Comparison of ENCODE assay signal across 24 cellular contexts in the genomic region with DNA sequence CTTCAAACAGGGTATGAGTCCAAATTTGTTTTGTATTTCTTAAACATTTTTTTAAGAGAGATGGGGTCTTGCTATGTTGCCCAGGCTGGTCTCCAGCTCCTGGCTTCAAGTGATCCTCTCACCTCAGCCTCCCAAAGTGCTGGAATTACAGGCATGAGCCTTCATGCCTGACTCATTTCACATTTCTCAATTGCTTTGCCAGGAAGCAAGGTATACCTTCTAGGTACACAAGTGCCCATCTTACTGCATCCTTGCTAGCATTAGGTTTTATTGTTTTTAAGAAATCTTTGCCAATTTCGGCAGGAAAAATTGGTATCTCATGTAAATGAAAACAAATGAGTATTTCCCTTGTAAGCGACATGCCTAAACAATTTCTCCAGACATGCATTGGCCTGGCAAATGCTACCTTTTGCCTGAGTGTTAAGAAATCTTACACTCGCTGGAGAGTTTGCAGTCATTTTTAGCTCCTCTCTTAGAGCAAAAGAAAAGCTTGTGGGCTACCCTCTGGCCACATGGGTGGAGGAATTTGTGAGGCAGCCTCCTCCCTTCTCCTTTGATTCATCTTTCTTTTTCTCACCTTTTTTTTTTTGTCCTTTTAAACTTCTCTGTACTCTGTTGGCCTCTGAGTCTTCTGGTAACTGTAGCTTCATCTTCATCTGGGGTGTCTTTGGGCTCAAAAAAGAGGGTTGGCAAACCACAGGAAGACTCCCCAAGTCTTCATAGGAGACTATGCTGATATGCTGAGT. TPM values are rescaled to one million over a fixed set of nuclear protein-coding genes. Genes with fewer than 3 reads are reported as not detected.
DNase-seq lines count a peak whose midpoint lies in the region; ATAC-seq lines count a peak whose summit lies in the region.
"Had no signal": no experiment of that assay in that cellular context is flagged by ENCODE, and none has a peak within 500 bp of the region (broad histone marks: within the 10 kb centered on the region; RNA-seq: fewer than 3 reads in every experiment).

No MANE protein-coding gene starts in this region.

- peak overlapping the region; percentile 3 for H3K4me3 Mint-ChIP-seq in activated naive CD4-positive, alpha-beta T cell treated with anti-CD3 and anti-CD28 coated beads, Interleukin-2, amount 10 ng/mL, durations not matched to agents 7 days and 5 days
- H3K4me3 Mint-ChIP-seq in activated T-helper 17 cell treated with anti-CD3 and anti-CD28 coated beads, Interleukin-2, amount 50 U/mL, for 72 hours, result peak overlapping the region; percentile 24
- peak overlapping the region; percentile 25 for H3K4me3 Mint-ChIP-seq in stimulated activated effector memory CD8-positive, alpha-beta T cell treated with anti-CD3 and anti-CD28 coated beads, Interleukin-12 subunit alpha, Interleukin-12 subunit beta, amount 100 ng/mL, for 72 hours
- H3K4me3 Mint-ChIP-seq: neural progenitor cell had no signal

- H3K9me3 ChIP-seq in KOPT-K1 (ENCODE audit: insufficient read depth, low read length, poor library complexity, severe bottlenecking), result no peaks in the 10 kb centered on the region
- no peaks in the 10 kb centered on the region for H3K9me3 ChIP-seq in effector memory CD4-positive, alpha-beta T cell (ENCODE audit: control insufficient read depth, low read length)
- H3K9me3 ChIP-seq: sigmoid colon, SK-N-SH, thoracic aorta had no signal

- H3K27ac Mint-ChIP-seq in activated naive CD4-positive, alpha-beta T cell treated with anti-CD3 and anti-CD28 coated beads, Interleukin-2, amount 10 ng/mL, durations not matched to agents 7 days and 5 days, result peak overlapping the region; percentile 79
- peak overlapping the region; percentile 16 for H3K27ac Mint-ChIP-seq in activated T-helper 17 cell treated with anti-CD3 and anti-CD28 coated beads, Interleukin-2, amount 50 U/mL, for 72 hours
- H3K27ac Mint-ChIP-seq in stimulated activated effector memory CD8-positive, alpha-beta T cell treated with anti-CD3 and anti-CD28 coated beads, Interleukin-12 subunit alpha, Interleukin-12 subunit beta, amount 100 ng/mL, for 72 hours, result peak overlapping the region; percentile 41
- H3K27ac Mint-ChIP-seq: neural progenitor cell had no signal

- peak; percentile 74 for ATAC-seq in activated T-helper 17 cell treated with anti-CD3 and anti-CD28 coated beads, Interleukin-2, amount 50 U/mL, for 72 hours (replicated peaks)
- ATAC-seq in stimulated activated effector memory CD8-positive, alpha-beta T cell treated with anti-CD3 and anti-CD28 coated beads, Interleukin-12 subunit alpha, Interleukin-12 subunit beta, amount 100 ng/mL, for 72 hours, result peak; percentile 83
- ATAC-seq in GM21390 (IDR thresholded peaks at IDR 0.05; ENCODE audit: unreplicated experiment), result no peak
- ATAC-seq: foreskin keratinocyte had no signal

- peak overlapping the region; percentile 96 for H3K27ac ChIP-seq in KOPT-K1 (ENCODE audit: low read depth, low read length, poor library complexity, severe bottlenecking)
- no peak overlapping the region for H3K27ac ChIP-seq in effector memory CD4-positive, alpha-beta T cell (ENCODE audit: insufficient read depth, low read length, poor library complexity, severe bottlenecking)
- H3K27ac ChIP-seq: foreskin keratinocyte, left ventricle myocardium inferior, neural progenitor cell, sigmoid colon, thoracic aorta had no signal

- H3K4me1 ChIP-seq in effector memory CD4-positive, alpha-beta T cell (ENCODE audit: control insufficient read depth, insufficient read depth, low read length, poor library complexity, severe bottlenecking), result peaks cover 24% of the 10 kb centered on the region
- H3K4me1 ChIP-seq: foreskin keratinocyte, left ventricle myocardium inferior, neural progenitor cell, sigmoid colon had no signal

- no peak overlapping the region for H3K4me3 ChIP-seq in effector memory CD4-positive, alpha-beta T cell (ENCODE audit: insufficient read depth, low read depth, low read length, poor library complexity, severe bottlenecking)
- H3K4me3 ChIP-seq: left ventricle myocardium inferior, neural progenitor cell, sigmoid colon, thoracic aorta had no signal

- H3K36me3 ChIP-seq in KOPT-K1 (ENCODE audit: insufficient read depth, low read length), result peaks cover 10% of the 10 kb centered on the region
- H3K36me3 ChIP-seq in effector memory CD4-positive, alpha-beta T cell (ENCODE audit: control insufficient read depth, insufficient read depth, low read length), result no peaks in the 10 kb centered on the region
- H3K36me3 ChIP-seq: left ventricle myocardium inferior, neural progenitor cell, sigmoid colon, thoracic aorta had no signal

- peaks cover 8% of the 10 kb centered on the region for H3K9me3 Mint-ChIP-seq in activated naive CD4-positive, alpha-beta T cell treated with anti-CD3 and anti-CD28 coated beads, Interleukin-2, amount 10 ng/mL, durations not matched to agents 7 days and 5 days
- H3K9me3 Mint-ChIP-seq in activated T-helper 17 cell treated with anti-CD3 and anti-CD28 coated beads, Interleukin-2, amount 50 U/mL, for 72 hours, result peaks cover 5% of the 10 kb centered on the region
- no peaks in the 10 kb centered on the region for H3K9me3 Mint-ChIP-seq in stimulated activated effector memory CD8-positive, alpha-beta T cell treated with anti-CD3 and anti-CD28 coated beads, Interleukin-12 subunit alpha, Interleukin-12 subunit beta, amount 100 ng/mL, for 72 hours
- H3K9me3 Mint-ChIP-seq: neural progenitor cell had no signal

- peaks cover 4% of the 10 kb centered on the region for H3K36me3 Mint-ChIP-seq in activated naive CD4-positive, alpha-beta T cell treated with anti-CD3 and anti-CD28 coated beads, Interleukin-2, amount 10 ng/mL, durations not matched to agents 7 days and 5 days
- no peaks in the 10 kb centered on the region for H3K36me3 Mint-ChIP-seq in activated T-helper 17 cell treated with anti-CD3 and anti-CD28 coated beads, Interleukin-2, amount 50 U/mL, for 72 hours (ENCODE audit: low read depth)
- no peaks in the 10 kb centered on the region for H3K36me3 Mint-ChIP-seq in stimulated activated effector memory CD8-positive, alpha-beta T cell treated with anti-CD3 and anti-CD28 coated beads, Interleukin-12 subunit alpha, Interleukin-12 subunit beta, amount 100 ng/mL, for 72 hours
- H3K36me3 Mint-ChIP-seq: IgD-negative memory B cell, neural progenitor cell had no signal

- CTCF ChIA-PET in activated naive CD4-positive, alpha-beta T cell treated with anti-CD3 and anti-CD28 coated beads, Interleukin-2, amount 10 ng/mL, durations not matched to agents 7 days and 5 days (lab: Charles Lee), result interaction anchor here (1.0 to 1.3 kb wide), 2 partner anchors 28 to 84 kb away, joined by 4 to 5 read pairs; no protein-coding TSS in a partner anchor

- H3K27me3 Mint-ChIP-seq in activated naive CD4-positive, alpha-beta T cell treated with anti-CD3 and anti-CD28 coated beads, Interleukin-2, amount 10 ng/mL, durations not matched to agents 7 days and 5 days, result peaks cover 30% of the 10 kb centered on the region
- H3K27me3 Mint-ChIP-seq in activated T-helper 17 cell treated with anti-CD3 and anti-CD28 coated beads, Interleukin-2, amount 50 U/mL, for 72 hours, result no peaks in the 10 kb centered on the region

- no peaks in the 10 kb centered on the region for H3K27me3 ChIP-seq in effector memory CD4-positive, alpha-beta T cell (replicated peaks; ENCODE audit: control insufficient read depth, insufficient read depth, low read length, poor library complexity, severe bottlenecking)
- H3K27me3 ChIP-seq: foreskin keratinocyte, neural progenitor cell had no signal

- DNase-seq in activated naive CD4-positive, alpha-beta T cell treated with anti-CD3 and anti-CD28 coated beads, Interleukin-2, amount 10 ng/mL, durations not matched to agents 7 days and 5 days, result no peak
- no peak for DNase-seq in activated naive CD4-positive, alpha-beta T cell treated with anti-CD3 and anti-CD28 coated beads, Interleukin-2, amount 50 U/mL, for 16 hours
- DNase-seq in stimulated activated effector memory CD8-positive, alpha-beta T cell treated with anti-CD3 and anti-CD28 coated beads, Interleukin-12 subunit alpha, Interleukin-12 subunit beta, amount 100 ng/mL, for 72 hours (ENCODE audit: low spot score in 2 of 2), result no peak
- no peak for DNase-seq in effector memory CD4-positive, alpha-beta T cell
- no peak for DNase-seq in AG08395 (ENCODE audit: low spot score)
- DNase-seq: foreskin keratinocyte, GDM1, H7, left ventricle myocardium inferior, MV-4-11, NCI-H1694, NCI-H2171 treated with DMSO at 0.1 percent for 48 hours, NCI-H526 treated with DMSO at 0.1 percent for 48 hours, sigmoid colon, SK-N-SH, T1000 had no signal

- peaks cover 78% of the 10 kb centered on the region for H3K4me1 Mint-ChIP-seq in activated naive CD4-positive, alpha-beta T cell treated with anti-CD3 and anti-CD28 coated beads, Interleukin-2, amount 10 ng/mL, durations not matched to agents 7 days and 5 days
- H3K4me1 Mint-ChIP-seq in activated T-helper 17 cell treated with anti-CD3 and anti-CD28 coated beads, Interleukin-2, amount 50 U/mL, for 72 hours, result peaks cover 18% of the 10 kb centered on the region
- H3K4me1 Mint-ChIP-seq in stimulated activated effector memory CD8-positive, alpha-beta T cell treated with anti-CD3 and anti-CD28 coated beads, Interleukin-12 subunit alpha, Interleukin-12 subunit beta, amount 100 ng/mL, for 72 hours, result peaks cover 70% of the 10 kb centered on the region
- H3K4me1 Mint-ChIP-seq: neural progenitor cell had no signal

RNA-seq across cellular contexts. Expression of a gene that starts 33.0 kb away (rescaled TPM):
- total RNA-seq in activated T-helper 17 cell treated with anti-CD3 and anti-CD28 coated beads, Interleukin-2, amount 50 U/mL, for 72 hours, result not detected
- total RNA-seq: cerebellum, epithelial cell of proximal tubule, foreskin keratinocyte, H7, left ventricle myocardium inferior, sigmoid colon, thoracic aorta had no signal

RNA-seq across cellular contexts. Expression of a gene that starts 35.2 kb away (rescaled TPM):
- total RNA-seq in activated T-helper 17 cell treated with anti-CD3 and anti-CD28 coated beads, Interleukin-2, amount 50 U/mL, for 72 hours, result not detected
- total RNA-seq: cerebellum, epithelial cell of proximal tubule, foreskin keratinocyte, H7, left ventricle myocardium inferior, sigmoid colon, thoracic aorta had no signal

RNA-seq across cellular contexts. Expression of a gene that starts 55.1 kb away (rescaled TPM):
- total RNA-seq in activated T-helper 17 cell treated with anti-CD3 and anti-CD28 coated beads, Interleukin-2, amount 50 U/mL, for 72 hours, result 1 to 10 TPM; 2.5 to 7.4 TPM
- total RNA-seq: foreskin keratinocyte had no signal

RNA-seq across cellular contexts. Expression of a gene that starts 55.8 kb away (rescaled TPM):
- not detected for total RNA-seq in activated T-helper 17 cell treated with anti-CD3 and anti-CD28 coated beads, Interleukin-2, amount 50 U/mL, for 72 hours
- total RNA-seq: cerebellum, epithelial cell of proximal tubule, foreskin keratinocyte, H7, left ventricle myocardium inferior, sigmoid colon, thoracic aorta had no signal

Comparison
In these comparisons a context has a peak if more than half of its experiments do, and no peak if none do; other contexts are left out.
1. H3K27ac Mint-ChIP-seq: peak in every context shown above with its lines; median percentile 79 in activated naive CD4-positive, alpha-beta T cell treated with anti-CD3 and anti-CD28 coated beads, Interleukin-2, amount 10 ng/mL, durations not matched to agents 7 days and 5 days; 41 in stimulated activated effector memory CD8-positive, alpha-beta T cell treated with anti-CD3 and anti-CD28 coated beads, Interleukin-12 subunit alpha, Interleukin-12 subunit beta, amount 100 ng/mL, for 72 hours; 16 in activated T-helper 17 cell treated with anti-CD3 and anti-CD28 coated beads, Interleukin-2, amount 50 U/mL, for 72 hours.